8 cellular contexts compared by ENCODE assay signal in genomic region chr2:70553334-70553583, GRCh38. TPM values are rescaled to one million over a fixed set of nuclear protein-coding genes. Genes with fewer than 3 reads are reported as not detected.
DNase-seq lines count a peak whose midpoint lies in the region; ATAC-seq and TF ChIP-seq lines count a peak whose summit lies in the region.

No MANE protein-coding gene starts in this region.

- 0% methylated on average over 2 of the region's 18 CpGs for WGBS in SK-N-SH (ENCODE audit: low lambda C conversion rate)
- WGBS in esophagus, 2 donors = 1% methylated on average over 18 of the region's 18 CpGs

- H3K4me1 ChIP-seq in SK-N-SH (ENCODE audit: control insufficient read depth in 1 of 2, insufficient read depth in 2 of 2, low read depth in 1 of 2, low read length in 1 of 2) (peaks cover 0 to 11% of the 10 kb centered on the region in 2 experiments; a peak in 1 of 4 replicates), esophagus (ENCODE audit: control insufficient read depth in 2 of 2, insufficient read depth in 2 of 2, low read length in 1 of 2) (peaks cover 2 to 6% of the 10 kb centered on the region in 2 donors)

- H3K79me2 ChIP-seq in SK-N-SH (ENCODE audit: insufficient read depth) = no peaks in the 10 kb centered on the region

- H3K4me1 Mint-ChIP-seq in neural crest cell = peaks cover 43% of the 10 kb centered on the region

- POLR2A ChIA-PET in SK-N-SH (lab: Yijun Ruan, JAX) = no interaction called here

- peaks cover 78% of the 10 kb centered on the region for H3K27me3 Mint-ChIP-seq in neural crest cell (ENCODE audit: low read depth)

- peak overlapping the region; percentile 78; the same call in 1 of the 2 replicates for H2AFZ ChIP-seq in SK-N-SH (ENCODE audit: low read depth)

- H3K36me3 ChIP-seq in SK-N-SH (replicated peaks in 1 of 2; ENCODE audit: control insufficient read depth in 1 of 2, insufficient read depth in 2 of 2, low read length in 1 of 2) (no peaks in the 10 kb centered on the region), esophagus (ENCODE audit: control insufficient read depth in 2 of 2, insufficient read depth in 2 of 2, low read length in 1 of 2) (no peaks in the 10 kb centered on the region)

- H3K27ac ChIP-seq in SK-N-SH (ENCODE audit: low read depth in 2 of 2, low read length in 1 of 2) = no peak overlapping the region
- H3K27ac ChIP-seq in esophagus (ENCODE audit: low read depth in 2 of 2, low read length in 1 of 2) = peak overlapping the region; percentile 92 to 94

- TF ChIP-seq CTCF in SK-N-SH (IDR thresholded peaks at IDR 0.05) = no peak
- no peak for TF ChIP-seq CTCF in neural crest cell (conservative IDR thresholded peaks at IDR 0.05)
- no peak for TF ChIP-seq CTCF in GM20000 (IDR thresholded peaks at IDR 0.05; ENCODE audit: extremely low read depth, missing control alignments)

- peak overlapping the region; percentile 82 for H3K4me3 Mint-ChIP-seq in neural crest cell

- peak; percentile 37 for DNase-seq in DMS53 treated with DMSO at 0.1 percent for 48 hours (lab: John Stamatoyannopoulos, UW; ENCODE audit: unreplicated experiment)
- DNase-seq in SK-N-SH = no peak
- DNase-seq in neural crest cell (ENCODE audit: low read depth, low spot score) = no peak
- no peak for DNase-seq in GM20000 (ENCODE audit: low spot score)

- peaks cover 7% of the 10 kb centered on the region for H3F3A ChIP-seq in SK-N-SH (replicated peaks; ENCODE audit: insufficient read depth)

- H3K4me3 ChIP-seq in SK-N-SH (ENCODE audit: low read depth in 2 of 2, low read length in 1 of 2) (peak overlapping the region; percentile 50 to 62), esophagus (ENCODE audit: low read depth in 1 of 2, low read length in 2 of 2) (peak overlapping the region; percentile 57 to 74)

- no peaks in the 10 kb centered on the region for H3K9me3 ChIP-seq in SK-N-SH
- H3K9me3 ChIP-seq in esophagus (ENCODE audit: control insufficient read depth in 2 of 2, insufficient read depth in 1 of 2, low read depth in 1 of 2, low read length in 1 of 2) = peaks cover 0 to 2% of the 10 kb centered on the region in 2 donors

- no peak for TF ChIP-seq RAD21 in SK-N-SH (IDR thresholded peaks at IDR 0.05; ENCODE audit: low read length)

- no peaks in the 10 kb centered on the region for H4K20me1 ChIP-seq in SK-N-SH (ENCODE audit: insufficient read depth)

- no peak overlapping the region for H3K9ac ChIP-seq in SK-N-SH

- no peaks in the 10 kb centered on the region for H3K36me3 Mint-ChIP-seq in neural crest cell (ENCODE audit: low read depth)

- H3K4me2 ChIP-seq in SK-N-SH = peak overlapping the region; percentile 86

- no peaks in the 10 kb centered on the region for H3K9me3 Mint-ChIP-seq in neural crest cell

- no peak for TF ChIP-seq EP300 in SK-N-SH (IDR thresholded peaks at IDR 0.05; ENCODE audit: borderline replicate concordance in 1 of 2, low read depth in 1 of 2, low read length in 1 of 2)

- CTCF ChIA-PET in SK-N-SH (lab: Yijun Ruan, JAX) = interaction anchor here (1.0 to 2.6 kb wide), 6 partner anchors 11 to 213 kb away, joined by 3 to 10 read pairs (median 6); no protein-coding TSS in a partner anchor

- H3K9me2 ChIP-seq in SK-N-SH = no peaks in the 10 kb centered on the region

- H3K27me3 ChIP-seq in SK-N-SH (ENCODE audit: insufficient read depth) = peaks cover 42% of the 10 kb centered on the region
- no peaks in the 10 kb centered on the region for H3K27me3 ChIP-seq in esophagus (ENCODE audit: control insufficient read depth in 1 of 2, insufficient read depth in 2 of 2, low read length in 2 of 2)

- H3K27ac Mint-ChIP-seq in neural crest cell (ENCODE audit: unreplicated experiment) = no peak overlapping the region

- ATAC-seq in HG02571 (IDR thresholded peaks at IDR 0.05; ENCODE audit: unreplicated experiment) (peak; percentile 18), GM18858 (IDR thresholded peaks at IDR 0.05; ENCODE audit: unreplicated experiment) (no peak), HG03097 (IDR thresholded peaks at IDR 0.05; ENCODE audit: low FRiP score, unreplicated experiment) (no peak)

TF ChIP-seq in SK-N-SH, 30 proteins besides CTCF, POLR2A, EP300 and RAD21:
- TF ChIP-seq CHD2 (IDR thresholded peaks at IDR 0.05; ENCODE audit: low read length, partially characterized antibody) = no peak
- 0 out of 2 replicates have a peak, but pooled peaks have one; percentile 69 for TF ChIP-seq EZH2phosphoT487 (IDR thresholded peaks at IDR 0.05; ENCODE audit: borderline replicate concordance, low read depth)
- TF ChIP-seq, protein P1, sequence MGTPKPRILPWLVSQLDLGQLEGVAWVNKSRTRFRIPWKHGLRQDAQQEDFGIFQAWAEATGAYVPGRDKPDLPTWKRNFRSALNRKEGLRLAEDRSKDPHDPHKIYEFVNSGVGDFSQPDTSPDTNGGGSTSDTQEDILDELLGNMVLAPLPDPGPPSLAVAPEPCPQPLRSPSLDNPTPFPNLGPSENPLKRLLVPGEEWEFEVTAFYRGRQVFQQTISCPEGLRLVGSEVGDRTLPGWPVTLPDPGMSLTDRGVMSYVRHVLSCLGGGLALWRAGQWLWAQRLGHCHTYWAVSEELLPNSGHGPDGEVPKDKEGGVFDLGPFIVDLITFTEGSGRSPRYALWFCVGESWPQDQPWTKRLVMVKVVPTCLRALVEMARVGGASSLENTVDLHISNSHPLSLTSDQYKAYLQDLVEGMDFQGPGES (IDR thresholded peaks at IDR 0.05; ENCODE audit: low read depth, low read length) = no peak

RNA-seq across cellular contexts. Expression of gene TGFA, which starts 0.4 kb away (rescaled TPM):
- polyA plus RNA-seq in SK-N-SH (2012; rRNA removed) = not detected in 2 replicates
- polyA plus RNA-seq in SK-N-SH (2012; cell fraction: cytosol; rRNA removed) = 0.01 TPM in 1 of 2 replicates, not detected in the other
- not detected in 2 replicates for polyA plus RNA-seq in SK-N-SH (2012; cell fraction: nucleus; rRNA removed)
- polyA plus RNA-seq in esophagus = 10 to 100 TPM; 16.3 to 24.7 TPM
- total RNA-seq in neural crest cell = 1.1 and 1.4 TPM in 2 replicates

Comparison
In these comparisons a context has a peak if more than half of its experiments do, and no peak if none do; other contexts are left out.
1. H3K27ac ChIP-seq: peak in esophagus (2 of 2); none in SK-N-SH (0 of 2).
2. RNA of gene TGFA, which starts 0.4 kb away (polyA plus RNA-seq): 16.3 to 24.7 TPM in esophagus; 0.01 TPM in SK-N-SH; every median in the first group is over 10 times any median in the second.